Comparison of ENCODE assay signal across 15 cellular contexts in the genomic region with DNA sequence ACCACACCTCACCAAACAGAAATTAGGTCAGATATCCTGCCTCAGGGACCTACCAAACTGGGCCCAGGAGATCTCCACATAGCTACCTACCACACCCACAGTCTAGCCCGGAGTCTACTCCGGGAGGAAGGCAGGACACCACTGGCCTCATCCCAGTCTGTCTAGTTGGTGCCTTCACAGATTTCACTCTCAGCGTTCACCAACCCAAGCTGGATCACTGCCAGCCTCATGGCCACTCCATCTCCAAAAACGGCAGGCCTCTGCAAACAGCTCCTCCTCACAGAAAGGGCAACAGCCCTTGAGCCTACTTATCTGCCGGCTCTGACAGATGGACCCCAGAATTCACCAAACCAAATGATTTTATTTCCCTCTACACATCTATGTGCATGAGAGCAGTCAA.
"Had no signal": no experiment of that assay in that cellular context is flagged by ENCODE, and none has a peak within 500 bp of the region (broad histone marks: within the 10 kb centered on the region; RNA-seq: fewer than 3 reads in every experiment).

No MANE protein-coding gene starts in this region.

- H3K4me1 ChIP-seq: spleen had no signal

- H3K9me3 ChIP-seq: breast epithelium, heart left ventricle, spleen, suprapubic skin, upper lobe of right lung had no signal

- H3K27me3 ChIP-seq: breast epithelium, heart left ventricle, spleen, suprapubic skin, upper lobe of right lung had no signal

- H3K27ac ChIP-seq: heart left ventricle, spleen, suprapubic skin, upper lobe of right lung, VCaP had no signal

- H3K4me3 ChIP-seq: breast epithelium, heart left ventricle, spleen, suprapubic skin, upper lobe of right lung had no signal

- H3K36me3 ChIP-seq: breast epithelium, heart left ventricle, spleen, suprapubic skin, upper lobe of right lung had no signal

- DNase-seq: activated CD4-positive, alpha-beta T cell treated with anti-CD3 and anti-CD28 coated beads for 36 hours; activated CD8-positive, alpha-beta memory T cell treated with anti-CD3 and anti-CD28 coated beads, Interleukin-2, amount 50 U/mL, for 4 hours; activated CD8-positive, alpha-beta T cell treated with anti-CD3 and anti-CD28 coated beads for 36 hours; activated naive CD8-positive, alpha-beta T cell treated with anti-CD3 and anti-CD28 coated beads, Interleukin-2, amount 10 ng/mL, durations not matched to agents 7 days and 5 days; activated T-cell treated with anti-CD3 and anti-CD28 coated beads, Interleukin-2, amount 50 U/mL, for 72 hours; anterior cingulate cortex; occipital lobe; spleen; stimulated activated naive CD4-positive, alpha-beta T cell; T1000; upper lobe of right lung had no signal
